8 cellular contexts compared by ENCODE assay signal in genomic region chr2:127640082-127641072, GRCh38. TPM values are rescaled to one million over a fixed set of nuclear protein-coding genes. Genes with fewer than 3 reads are reported as not detected.
A peak's percentile ranks its signal among the peaks of the same experiment; 100 is the strongest.
DNase-seq lines count a peak whose midpoint lies in the region; ATAC-seq and TF ChIP-seq lines count a peak whose summit lies in the region.

No MANE protein-coding gene starts in this region.

- H3K36me3 ChIP-seq in SJCRH30: no peaks in the 10 kb centered on the region

- H3K27me3 ChIP-seq in SJCRH30: no peaks in the 10 kb centered on the region

- peak; percentile 52 for ATAC-seq in GM21367 (IDR thresholded peaks at IDR 0.05; ENCODE audit: unreplicated experiment)
- ATAC-seq in stimulated activated memory B cell treated with anti-CD40 and anti-IgM and Interleukin-4, amounts not matched to agents 10 μg/mL and 1 μg/mL and 100 μg/mL, for 72 hours: peak; percentile 80

- no peaks in the 10 kb centered on the region for H3K9me3 Mint-ChIP-seq in stimulated activated memory B cell treated with anti-CD40 and anti-IgM and Interleukin-4, amounts not matched to agents 10 μg/mL and 1 μg/mL and 100 μg/mL, for 72 hours

- H3K27me3 Mint-ChIP-seq in stimulated activated memory B cell treated with anti-CD40 and anti-IgM and Interleukin-4, amounts not matched to agents 10 μg/mL and 1 μg/mL and 100 μg/mL, for 72 hours: no peaks in the 10 kb centered on the region

- peaks cover 20% of the 10 kb centered on the region for H3K4me1 ChIP-seq in SJCRH30

- peak overlapping the region; percentile 28 for H3K4me3 ChIP-seq in SJCRH30
- no peak overlapping the region for H3K4me3 ChIP-seq in epithelial cell of proximal tubule (ENCODE audit: low read depth, low read length)

- intact Hi-C loops in posterior vena cava (cut with DNase I): loop anchor here in 1 of 2 donors (5.0 kb wide), 1 partner anchor 113 kb away; the partner anchor contains the start of gene IWS1

- peak; percentile 28 for TF ChIP-seq CTCF in epithelial cell of proximal tubule (conservative IDR thresholded peaks at IDR 0.05; ENCODE audit: low read depth, low read length)

- H3K27ac Mint-ChIP-seq in stimulated activated memory B cell treated with anti-CD40 and anti-IgM and Interleukin-4, amounts not matched to agents 10 μg/mL and 1 μg/mL and 100 μg/mL, for 72 hours: peak overlapping the region; percentile 97

- peak; percentile 39 for DNase-seq in Ammon's horn (ENCODE audit: low spot score)
- DNase-seq in SJCRH30: peak; percentile 82
- no peak for DNase-seq in epithelial cell of proximal tubule (ENCODE audit: low read depth)
- DNase-seq in NCI-H187 treated with DMSO at 0.1 percent for 48 hours (lab: John Stamatoyannopoulos, UW): no peak
- DNase-seq in NCI-H69 (lab: John Stamatoyannopoulos, UW): no peak
- no peak for DNase-seq in posterior vena cava (ENCODE audit: low spot score)

- peaks cover 68% of the 10 kb centered on the region for H3K4me1 Mint-ChIP-seq in stimulated activated memory B cell treated with anti-CD40 and anti-IgM and Interleukin-4, amounts not matched to agents 10 μg/mL and 1 μg/mL and 100 μg/mL, for 72 hours

- H3K27ac ChIP-seq in SJCRH30: peak overlapping the region; percentile 25

- H3K4me3 Mint-ChIP-seq in stimulated activated memory B cell treated with anti-CD40 and anti-IgM and Interleukin-4, amounts not matched to agents 10 μg/mL and 1 μg/mL and 100 μg/mL, for 72 hours: peak overlapping the region; percentile 10

- no peaks in the 10 kb centered on the region for H3K36me3 Mint-ChIP-seq in stimulated activated memory B cell treated with anti-CD40 and anti-IgM and Interleukin-4, amounts not matched to agents 10 μg/mL and 1 μg/mL and 100 μg/mL, for 72 hours

- no peaks in the 10 kb centered on the region for H3K9me3 ChIP-seq in SJCRH30 (replicated peaks)

RNA-seq across cellular contexts. Expression of gene GPR17, which starts 5.6 kb away (rescaled TPM):
- 0.18 TPM in 1 of 2 replicates, not detected in the other for total RNA-seq in SJCRH30 (2014; rRNA removed; shearing (Covaris generic))
- total RNA-seq in epithelial cell of proximal tubule: not detected in 2 replicates
- total RNA-seq in posterior vena cava: under 1 TPM in 1 of 2 donors, not detected in 1; 0.10 TPM

RNA-seq across cellular contexts. Expression of gene LIMS2, which starts 35.0 kb away (rescaled TPM):
- 4.0 and 5.5 TPM in 2 replicates for total RNA-seq in SJCRH30 (2014; rRNA removed; shearing (Covaris generic))
- total RNA-seq in epithelial cell of proximal tubule (0.36 and 1.2 TPM in 2 replicates), posterior vena cava (100 to 1,000 TPM; 210 to 235 TPM)

Comparison
In these comparisons a context has a peak if more than half of its experiments do, and no peak if none do; other contexts are left out.
1. DNase-seq: peak in Ammon's horn (single experiment) and SJCRH30 (2 of 2); none in epithelial cell of proximal tubule (single experiment), NCI-H187 treated with DMSO at 0.1 percent for 48 hours (single experiment), NCI-H69 (single experiment) and posterior vena cava (single experiment).
2. RNA of gene LIMS2, which starts 35.0 kb away (total RNA-seq): 210 to 235 TPM in posterior vena cava; 4.0 to 5.5 TPM in SJCRH30 and 0.36 to 1.2 TPM in epithelial cell of proximal tubule; every median in the first group is over 10 times any median in the second.